In the genomic region with DNA sequence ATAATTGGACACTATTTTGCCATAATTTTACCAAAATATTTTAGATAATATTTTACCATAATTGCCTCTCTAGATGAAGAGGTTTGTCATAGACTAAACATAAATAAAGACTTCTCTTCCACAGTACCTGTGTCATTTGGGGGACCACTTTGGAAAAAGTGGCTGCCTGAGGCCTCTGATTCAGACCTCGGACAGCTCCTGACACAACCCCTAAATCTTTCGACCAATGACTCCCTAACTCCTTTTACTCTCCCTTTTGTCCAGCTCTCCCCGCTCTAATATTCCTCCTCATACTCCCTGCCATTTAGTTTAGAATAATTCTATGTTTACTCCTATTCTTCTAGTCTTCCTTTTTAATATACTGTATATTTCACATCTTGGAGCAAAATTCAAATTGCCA, we compare ENCODE assay signal across 17 cellular contexts. TPM values are rescaled to one million over a fixed set of nuclear protein-coding genes. Genes with fewer than 3 reads are reported as not detected.
DNase-seq lines count a peak whose midpoint lies in the region; ATAC-seq, FAIRE-seq and TF ChIP-seq lines count a peak whose summit lies in the region.
"Had no signal": no experiment of that assay in that cellular context is flagged by ENCODE, and none has a peak within 500 bp of the region (broad histone marks: within the 10 kb centered on the region; RNA-seq: fewer than 3 reads in every experiment).

No MANE protein-coding gene starts in this region.

- SMC1A ChIA-PET in GM12878 (lab: Charles Lee; ENCODE audit: uncharacterized antibody, unreplicated experiment): interaction anchor here (0.6 kb wide), 1 partner anchor 62 kb away, joined by 3 read pairs; no protein-coding TSS in a partner anchor

- FAIRE-seq in A549 (lab: Jason Lieb, UNC) (no peak), GM12878 (lab: Jason Lieb, UNC) (no peak), RCC 7860 (lab: Jason Lieb, UNC) (no peak)
- FAIRE-seq: HepG2 had no signal

- H2AFZ ChIP-seq in HCT116 (ENCODE audit: low read depth, low read length, poor library complexity, severe bottlenecking) (no peak overlapping the region), GM12878 (ENCODE audit: control insufficient read depth, low read depth, low read length) (no peak overlapping the region)

- POLR2A ChIA-PET in A549 (lab: Yijun Ruan, JAX): no interaction called here
- POLR2A ChIA-PET in HCT116 (lab: Charles Lee): no interaction called here
- POLR2A ChIA-PET in GM12878 (lab: Charles Lee): no interaction called here

- RAD21 ChIA-PET in HCT116 (lab: Charles Lee; ENCODE audit: low non-redundant PET in 1 of 2, low total read pairs in 2 of 2, uncharacterized antibody in 2 of 2, unreplicated experiment in 2 of 2): no interaction called here
- RAD21 ChIA-PET in GM12878 (lab: Charles Lee; ENCODE audit: unreplicated experiment): no interaction called here

- H3K27me3 ChIP-seq in HCT116 (ENCODE audit: insufficient read depth, low read length) (no peaks in the 10 kb centered on the region), GM12878 (replicated peaks in 1 of 2; ENCODE audit: control insufficient read depth in 2 of 2, insufficient read depth in 2 of 2, low read length in 1 of 2) (no peaks in the 10 kb centered on the region)
- H3K27me3 ChIP-seq: BLaER1 treated with 17β-estradiol and CSF1 and Interleukin-3, amounts not matched to agents 10 nM and 100 nM had no signal

- 59% methylated on average over 3 of the region's 3 CpGs for WGBS in A549 (ENCODE audit: missing lambda C conversion rate)
- 70% methylated on average over 3 of the region's 3 CpGs for WGBS in GM12878 (ENCODE audit: insufficient coverage, insufficient replicate concordance, low lambda C conversion rate, missing lambda C conversion rate)

- TF ChIP-seq EP300 in A549 (IDR thresholded peaks at IDR 0.05) (no peak), GM12878 (IDR thresholded peaks at IDR 0.05; ENCODE audit: borderline replicate concordance in 1 of 2, control insufficient read depth in 1 of 2, low read depth in 2 of 2, low read length in 2 of 2) (no peak)

- H3K4me1 ChIP-seq in A549 (no peaks in the 10 kb centered on the region), HCT116 (ENCODE audit: control insufficient read depth in 1 of 2, insufficient read depth in 2 of 2, low read length in 2 of 2) (no peaks in the 10 kb centered on the region), GM12878 (ENCODE audit: control insufficient read depth, insufficient read depth, low read length) (no peaks in the 10 kb centered on the region)
- H3K4me1 ChIP-seq: BLaER1 treated with 17β-estradiol and CSF1 and Interleukin-3, amounts not matched to agents 10 nM and 100 nM had no signal

- no TSS peak for BruUV-seq in HCT116 (replicated peaks; lab: Mats Ljungman, UMichigan)
- no TSS peak for BruUV-seq in GM12878 (replicated peaks; lab: Mats Ljungman, UMichigan)

- in situ Hi-C loops in GM12878 (cut with MboI): no loop called here

- TF ChIP-seq POLR2A in A549 (IDR thresholded peaks at IDR 0.05; ENCODE audit: low read length) (no peak), HCT116 (IDR thresholded peaks at IDR 0.05; ENCODE audit: borderline replicate concordance, extremely low read depth, insufficient read depth, insufficient read length) (no peak), GM12878 (IDR thresholded peaks at IDR 0.05; ENCODE audit: low read depth, low read length) (no peak)

- H3K9me3 ChIP-seq in A549: no peaks in the 10 kb centered on the region
- no peaks in the 10 kb centered on the region for H3K9me3 ChIP-seq in HCT116 (ENCODE audit: control insufficient read depth in 1 of 2, insufficient read depth in 1 of 2, low read depth in 1 of 2, low read length in 2 of 2)
- H3K9me3 ChIP-seq in GM12878 (replicated peaks; ENCODE audit: control insufficient read depth, insufficient read depth, low read length): no peaks in the 10 kb centered on the region
- H3K9me3 ChIP-seq: BLaER1 treated with 17β-estradiol and CSF1 and Interleukin-3, amounts not matched to agents 10 nM and 100 nM had no signal

- H3K4me3 ChIP-seq in A549 (no peak overlapping the region), HCT116 (replicated peaks in 1 of 2; ENCODE audit: low read depth in 1 of 2, low read length in 2 of 2) (no peak overlapping the region), GM12878 (no peak overlapping the region)
- H3K4me3 ChIP-seq: BLaER1 treated with 17β-estradiol and CSF1 and Interleukin-3, amounts not matched to agents 10 nM and 100 nM had no signal

- DNase-seq in A549 (ENCODE audit: low read depth in 1 of 2, low spot score in 1 of 2) (no peak), HCT116 (ENCODE audit: low read depth, low spot score) (no peak), GM12878 (ENCODE audit: low read depth, low spot score) (no peak), iPS-NIHi11 (ENCODE audit: low spot score) (peak; percentile 12), NCI-H1436 treated with DMSO at 0.1 percent for 48 hours (lab: John Stamatoyannopoulos, UW) (no peak), RCC 7860 (ENCODE audit: low spot score) (no peak), GM20000 (ENCODE audit: low spot score) (no peak), NCI-H187 treated with DMSO at 0.1 percent for 48 hours (lab: John Stamatoyannopoulos, UW) (no peak)
- DNase-seq: 8988T; Calu3; CD8-positive, alpha-beta T cell; DMS79 treated with DMSO at 0.1 percent for 48 hours; GF-D8; HCEC 1CT had no signal

- H4K20me1 ChIP-seq in HCT116 (ENCODE audit: insufficient read depth) (no peaks in the 10 kb centered on the region), GM12878 (ENCODE audit: control insufficient read depth, insufficient read depth) (no peaks in the 10 kb centered on the region)
- H4K20me1 ChIP-seq: BLaER1 treated with 17β-estradiol and CSF1 and Interleukin-3, amounts not matched to agents 10 nM and 100 nM had no signal

- TF ChIP-seq CTCF in A549 (IDR thresholded peaks at IDR 0.05) (no peak), HCT116 (IDR thresholded peaks at IDR 0.05 in 2 of 3, conservative IDR thresholded peaks at IDR 0.05 in 1 of 3; ENCODE audit: borderline replicate concordance in 1 of 3, insufficient read depth in 1 of 3, low read depth in 2 of 3, low read length in 2 of 3) (no peak), GM12878 (IDR thresholded peaks at IDR 0.05 in 2 of 3, conservative IDR thresholded peaks at IDR 0.05 in 1 of 3; ENCODE audit: control insufficient read depth in 2 of 3, extremely low read depth in 1 of 3, insufficient read depth in 1 of 3, low read depth in 3 of 3, low read length in 3 of 3) (no peak), GM20000 (IDR thresholded peaks at IDR 0.05; ENCODE audit: extremely low read depth, missing control alignments) (no peak)

- CTCF ChIA-PET in A549 (lab: Yijun Ruan, JAX): no interaction called here
- CTCF ChIA-PET in HCT116 (lab: Charles Lee): interaction anchor here (0.6 kb wide), 1 partner anchor 44 kb away, joined by 3 read pairs; no protein-coding TSS in a partner anchor
- CTCF ChIA-PET in GM12878 (lab: Yijun Ruan, JAX): no interaction called here

- H3K9ac ChIP-seq in HCT116 (ENCODE audit: low read length): no peak overlapping the region
- no peak overlapping the region for H3K9ac ChIP-seq in GM12878 (ENCODE audit: control insufficient read depth, insufficient read depth, low read length)
- H3K9ac ChIP-seq: BLaER1 treated with 17β-estradiol and CSF1 and Interleukin-3, amounts not matched to agents 10 nM and 100 nM; KMS-11 had no signal

- ATAC-seq in A549 (no peak), HCT116 (no peak), GM12878 (no peak)
- ATAC-seq: CD8-positive, alpha-beta T cell; HepG2 had no signal

- H3K79me2 ChIP-seq in HCT116 (ENCODE audit: insufficient read depth, low read length): no peaks in the 10 kb centered on the region
- no peaks in the 10 kb centered on the region for H3K79me2 ChIP-seq in GM12878 (ENCODE audit: control insufficient read depth, insufficient read depth, low read length)

- H3K4me2 ChIP-seq in A549 (no peak overlapping the region), HCT116 (ENCODE audit: low read length) (no peak overlapping the region), GM12878 (ENCODE audit: control insufficient read depth, insufficient read depth) (no peak overlapping the region)
- H3K4me2 ChIP-seq: BLaER1 treated with 17β-estradiol and CSF1 and Interleukin-3, amounts not matched to agents 10 nM and 100 nM; KMS-11 had no signal

- H3K9me2 ChIP-seq in HCT116 (ENCODE audit: insufficient read depth): no peaks in the 10 kb centered on the region

- no peak for TF ChIP-seq RAD21 in A549 (conservative IDR thresholded peaks at IDR 0.05 in 1 of 2, IDR thresholded peaks at IDR 0.05 in 1 of 2)
- TF ChIP-seq RAD21 in HCT116 (IDR thresholded peaks at IDR 0.05; ENCODE audit: low read depth): no peak
- no peak for TF ChIP-seq RAD21 in GM12878 (IDR thresholded peaks at IDR 0.05; ENCODE audit: insufficient read depth, low read depth, low read length)

- H3K36me3 ChIP-seq in HCT116 (ENCODE audit: control insufficient read depth in 1 of 2, insufficient read depth in 2 of 2, low read length in 2 of 2) (no peaks in the 10 kb centered on the region), GM12878 (ENCODE audit: control insufficient read depth in 2 of 2, insufficient read depth in 2 of 2, low read length in 1 of 2) (no peaks in the 10 kb centered on the region)
- H3K36me3 ChIP-seq: BLaER1 treated with 17β-estradiol and CSF1 and Interleukin-3, amounts not matched to agents 10 nM and 100 nM had no signal

- intact Hi-C loops in HCT116 (cut with micrococcal nuclease) (no loop called here), GM12878 (cut with micrococcal nuclease; ENCODE audit: unreplicated experiment) (no loop called here)

- H3K27ac ChIP-seq in A549 (no peak overlapping the region), HCT116 (ENCODE audit: low read depth, low read length) (no peak overlapping the region), GM12878 (ENCODE audit: control insufficient read depth, insufficient read depth) (no peak overlapping the region)
- H3K27ac ChIP-seq: BLaER1 treated with 17β-estradiol and CSF1 and Interleukin-3, amounts not matched to agents 10 nM and 100 nM; KMS-11 had no signal

RNA-seq across cellular contexts. Expression of gene UBE2E3, which starts 36.0 kb away (rescaled TPM):
- polyA plus RNA-seq in A549 (2011; rRNA removed) (70.6 and 104 TPM in 2 replicates), A549 (2017; fragmentation: RNase III; extraction: RNeasy Plus Mini Kit Qiagen cat#74134 plus additional on column Dnase treatment) (54.0 to 59.7 TPM (median 55.4 TPM) in 3 replicates), GM12878 (2011; rRNA removed) (46.4 and 49.8 TPM in 2 replicates), GM12878 (2014; fragmentation: Illumina TruSeq; extraction: Trizol) (50.0 and 73.9 TPM in 2 replicates), GM12878 (2014; fragmentation: Nextera tagmentation; extraction: Ambion mirVana) (10 to 100 TPM; 14.9 to 22.7 TPM), GM12878 (2014; rRNA removed) (24.0 and 29.9 TPM in 2 replicates), GM12878 (2016; fragmentation: Nextera tagmentation; extraction: Ambion mirVana) (10 to 100 TPM; 27.9 to 37.9 TPM)
- polyA plus RNA-seq in A549 (2012; cell fraction: cytosol; rRNA removed): 49.3 and 54.9 TPM in 2 replicates
- 18.6 and 28.5 TPM in 2 replicates for polyA plus RNA-seq in A549 (2012; cell fraction: nucleus; rRNA removed)
- 31.1 and 31.4 TPM in 2 replicates for polyA minus RNA-seq in A549 (2011; rRNA and poly(A)+ RNA removed)
- total RNA-seq in HCT116 (2021; ENCODE audit: unreplicated experiment) (64.2 TPM), GM12878 (2014; rRNA removed) (23.4 and 24.5 TPM in 2 replicates), GM12878 (2014; rRNA removed; fragmentation: Illumina TruSeq; extraction: Trizol) (17.1 and 18.5 TPM in 2 replicates), GM12878 (2021) (22.4 and 27.0 TPM in 2 replicates)
- 38.2 and 59.6 TPM in 2 replicates for polyA plus RNA-seq in HCT116 (2012)
- 4.8 and 4.9 TPM in 2 replicates for total RNA-seq in GM12878 (2013; cell fraction: nucleolus; rRNA removed)
- polyA plus RNA-seq in GM12878 (2011; ENCODE audit: low read depth): 22.3 TPM
- 31.4 and 34.4 TPM in 2 replicates for polyA plus RNA-seq in GM12878 (2011; cell fraction: cytosol; rRNA removed)
- 31.3 and 37.2 TPM in 2 replicates for polyA plus RNA-seq in GM12878 (2011; cell fraction: nucleus; rRNA removed)
- 30.8 and 34.1 TPM in 2 replicates for polyA plus RNA-seq in GM12878 (2012)
- 16.8 and 19.4 TPM in 2 replicates for polyA minus RNA-seq in GM12878 (2011; rRNA and poly(A)+ RNA removed)
- polyA minus RNA-seq in GM12878 (2011; cell fraction: cytosol; rRNA and poly(A)+ RNA removed): 5.1 and 11.1 TPM in 2 replicates
- polyA minus RNA-seq in GM12878 (2011; cell fraction: nucleus; rRNA and poly(A)+ RNA removed): 10.5 and 19.1 TPM in 2 replicates

Comparison
In these comparisons a context has a peak if more than half of its experiments do, and no peak if none do; other contexts are left out.
1. Of the 24 proteins assayed by ChIP-seq in both GM12878 and A549: peak only in GM12878: none; only in A549: none; in both: REST; in neither: 23.